ENCODE assay signal across 9 cellular contexts in the genomic region with DNA sequence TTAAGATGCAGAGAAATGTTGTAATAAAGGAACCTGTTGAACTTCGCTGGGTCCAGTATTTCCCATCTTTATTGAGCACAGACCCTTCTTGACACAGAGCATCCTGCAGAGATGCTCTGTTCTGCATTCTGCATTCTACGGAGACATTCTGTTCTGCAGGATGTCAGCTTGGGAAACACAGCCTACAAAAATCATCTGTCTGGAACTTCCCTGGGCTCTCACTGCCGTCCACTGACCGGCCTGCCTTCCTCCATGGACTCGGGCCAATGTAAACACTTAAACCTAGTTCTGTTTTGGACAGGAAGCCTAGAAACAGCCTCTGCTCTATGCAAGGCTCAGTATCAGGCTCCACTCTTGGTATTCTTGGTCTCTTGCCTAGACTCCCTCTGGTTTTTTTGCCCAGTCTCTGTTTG.
DNase-seq lines count a peak whose midpoint lies in the region; ATAC-seq and TF ChIP-seq lines count a peak whose summit lies in the region.
"Had no signal": no experiment of that assay in that cellular context is flagged by ENCODE, and none has a peak within 500 bp of the region (broad histone marks: within the 10 kb centered on the region; RNA-seq: fewer than 3 reads in every experiment).

No MANE protein-coding gene starts in this region.

- TF ChIP-seq CTCF in HFF-Myc (IDR thresholded peaks at IDR 0.05; ENCODE audit: low read depth, low read length, missing control alignments) (no peak), brain (conservative IDR thresholded peaks at IDR 0.05) (no peak)

- ATAC-seq in HG02571 (IDR thresholded peaks at IDR 0.05; ENCODE audit: unreplicated experiment) = no peak
- ATAC-seq in activated T-helper 17 cell treated with anti-CD3 and anti-CD28 coated beads, Interleukin-2, amount 50 U/mL, for 72 hours (replicated peaks) = no peak
- ATAC-seq in activated T-cell treated with anti-CD3 and anti-CD28 coated beads, Interleukin-2, amount 50 U/mL, for 4 hours = no peak

- H3K4me1 Mint-ChIP-seq in brain = peaks cover 48% of the 10 kb centered on the region
- peaks cover 14% of the 10 kb centered on the region for H3K4me1 Mint-ChIP-seq in activated T-helper 17 cell treated with anti-CD3 and anti-CD28 coated beads, Interleukin-2, amount 50 U/mL, for 72 hours
- H3K4me1 Mint-ChIP-seq in activated T-cell treated with anti-CD3 and anti-CD28 coated beads, Interleukin-2, amount 50 U/mL, for 4 hours (ENCODE audit: low read depth) = peaks cover 19% of the 10 kb centered on the region

- H3K36me3 Mint-ChIP-seq in brain = no peaks in the 10 kb centered on the region
- H3K36me3 Mint-ChIP-seq in activated T-helper 17 cell treated with anti-CD3 and anti-CD28 coated beads, Interleukin-2, amount 50 U/mL, for 72 hours (ENCODE audit: low read depth) = no peaks in the 10 kb centered on the region
- H3K36me3 Mint-ChIP-seq in activated T-cell treated with anti-CD3 and anti-CD28 coated beads, Interleukin-2, amount 50 U/mL, for 4 hours (ENCODE audit: insufficient read depth) = no peaks in the 10 kb centered on the region

- peaks cover 8% of the 10 kb centered on the region for H3K27me3 Mint-ChIP-seq in brain
- H3K27me3 Mint-ChIP-seq in activated T-helper 17 cell treated with anti-CD3 and anti-CD28 coated beads, Interleukin-2, amount 50 U/mL, for 72 hours = no peaks in the 10 kb centered on the region
- H3K27me3 Mint-ChIP-seq in activated T-cell treated with anti-CD3 and anti-CD28 coated beads, Interleukin-2, amount 50 U/mL, for 4 hours (ENCODE audit: low read depth) = no peaks in the 10 kb centered on the region

- peaks cover 0 to 14% (median 8%) of the 10 kb centered on the region in 5 experiments for H3K9me3 Mint-ChIP-seq in brain
- no peaks in the 10 kb centered on the region for H3K9me3 Mint-ChIP-seq in activated T-helper 17 cell treated with anti-CD3 and anti-CD28 coated beads, Interleukin-2, amount 50 U/mL, for 72 hours
- no peaks in the 10 kb centered on the region for H3K9me3 Mint-ChIP-seq in activated T-cell treated with anti-CD3 and anti-CD28 coated beads, Interleukin-2, amount 50 U/mL, for 4 hours

- H3K4me3 ChIP-seq in HFF-Myc (replicated peaks; ENCODE audit: low read depth, low read length) = no peak overlapping the region

- peak; percentile 56 for DNase-seq in HFF-Myc (ENCODE audit: extremely low read depth, low read depth)
- peak; percentile 87 for DNase-seq in kidney glomerular epithelial cell (lab: John Stamatoyannopoulos, UW)
- DNase-seq in stromal cell of bone marrow (ENCODE audit: low read depth) = peak; percentile 83
- no peak for DNase-seq in activated T-cell treated with anti-CD3 and anti-CD28 coated beads, Interleukin-2, amount 50 U/mL, for 4 hours
- no peak for DNase-seq in NCI-H345 treated with DMSO at 0.1 percent for 48 hours (lab: John Stamatoyannopoulos, UW; ENCODE audit: unreplicated experiment)
- DNase-seq: central memory CD4-positive, alpha-beta T cell had no signal

- H3K27ac Mint-ChIP-seq in brain = peak overlapping the region in 3 of 5 experiments; percentile 38 to 98 (median 41)
- no peak overlapping the region for H3K27ac Mint-ChIP-seq in activated T-helper 17 cell treated with anti-CD3 and anti-CD28 coated beads, Interleukin-2, amount 50 U/mL, for 72 hours

- H3K4me3 Mint-ChIP-seq in brain = no peak overlapping the region
- H3K4me3 Mint-ChIP-seq in activated T-helper 17 cell treated with anti-CD3 and anti-CD28 coated beads, Interleukin-2, amount 50 U/mL, for 72 hours = no peak overlapping the region
- H3K4me3 Mint-ChIP-seq in activated T-cell treated with anti-CD3 and anti-CD28 coated beads, Interleukin-2, amount 50 U/mL, for 4 hours = no peak overlapping the region

Comparison
In these comparisons a context has a peak if more than half of its experiments do, and no peak if none do; other contexts are left out.
1. DNase-seq: peak in HFF-Myc (single experiment), kidney glomerular epithelial cell (single experiment) and stromal cell of bone marrow (single experiment); none in activated T-cell treated with anti-CD3 and anti-CD28 coated beads, Interleukin-2, amount 50 U/mL, for 4 hours (single experiment) and NCI-H345 treated with DMSO at 0.1 percent for 48 hours (single experiment).